ENCODE assay signal across 1 cellular context in genomic region chr19:55585658-55586339, GRCh38.
TF ChIP-seq lines count a peak whose summit lies in the region.

No MANE protein-coding gene starts in this region.

TF ChIP-seq in HEK293, 187 proteins besides CTCF, POLR2A, EP300 and RAD21 (continued from another document):
- TF ChIP-seq HIC1 (tag by site-specific recombination; IDR thresholded peaks at IDR 0.05) (no peak), ZNF214 (tag by site-specific recombination; IDR thresholded peaks at IDR 0.05; ENCODE audit: borderline replicate concordance) (no peak), ZFP69B (tag by site-specific recombination; IDR thresholded peaks at IDR 0.05) (peak; percentile 62; the same call in 1 of the 2 replicates), ZNF398 (tag by site-specific recombination; IDR thresholded peaks at IDR 0.05) (peak; percentile 66), ZNF114 (tag by site-specific recombination; IDR thresholded peaks at IDR 0.05) (no peak), RBAK (tag by site-specific recombination; IDR thresholded peaks at IDR 0.05) (no peak), GLIS2 (tag by site-specific recombination; IDR thresholded peaks at IDR 0.05) (peak; percentile 93), PRDM6 (tag by site-specific recombination; IDR thresholded peaks at IDR 0.05) (no peak), SP2 (tag by site-specific recombination; IDR thresholded peaks at IDR 0.05) (peak; percentile 91), ZNF610 (tag by site-specific recombination; IDR thresholded peaks at IDR 0.05; ENCODE audit: borderline replicate concordance) (no peak), ZNF747 (tag by site-specific recombination; IDR thresholded peaks at IDR 0.05) (no peak), FEZF1 (tag by site-specific recombination; IDR thresholded peaks at IDR 0.05) (no peak), ZNF830 (tag by site-specific recombination; IDR thresholded peaks at IDR 0.05; ENCODE audit: low read depth) (no peak), PATZ1 (tag by site-specific recombination; IDR thresholded peaks at IDR 0.05) (peak; percentile 95), ZNF48 (tag by site-specific recombination; IDR thresholded peaks at IDR 0.05) (no peak), ZNF561 (tag by site-specific recombination; IDR thresholded peaks at IDR 0.05; ENCODE audit: borderline replicate concordance) (no peak), ZNF776 (tag by site-specific recombination; IDR thresholded peaks at IDR 0.05; ENCODE audit: borderline replicate concordance) (no peak), ZNF324 (tag by site-specific recombination; IDR thresholded peaks at IDR 0.05) (no peak), ZNF274 (IDR thresholded peaks at IDR 0.05; ENCODE audit: low read length) (no peak), ZNF274 (tag by site-specific recombination; IDR thresholded peaks at IDR 0.05; ENCODE audit: borderline replicate concordance) (no peak), KLF8 (tag by site-specific recombination; IDR thresholded peaks at IDR 0.05) (no peak), ZNF701 (tag by site-specific recombination; IDR thresholded peaks at IDR 0.05) (no peak), TRIM28 (IDR thresholded peaks at IDR 0.05; ENCODE audit: borderline replicate concordance, low read length) (no peak), ZNF18 (tag by site-specific recombination; IDR thresholded peaks at IDR 0.05) (no peak), MYNN (tag by site-specific recombination; IDR thresholded peaks at IDR 0.05; ENCODE audit: borderline replicate concordance) (no peak), ZNF335 (tag by site-specific recombination; conservative IDR thresholded peaks at IDR 0.05) (peak; percentile 78), ZNF239 (tag by site-specific recombination; IDR thresholded peaks at IDR 0.05) (no peak), ZSCAN5A (tag by site-specific recombination; IDR thresholded peaks at IDR 0.05) (no peak), ZSCAN16 (tag by site-specific recombination; IDR thresholded peaks at IDR 0.05) (no peak), BCL6B (tag by site-specific recombination; IDR thresholded peaks at IDR 0.05) (no peak), ZNF423 (tag by site-specific recombination; IDR thresholded peaks at IDR 0.05) (0 out of 2 replicates have a peak, but pooled peaks have one; percentile 45), SETDB1 (IDR thresholded peaks at IDR 0.05; ENCODE audit: insufficient read length, low read length) (no peak), ZFP37 (tag by site-specific recombination; IDR thresholded peaks at IDR 0.05) (no peak), ZBTB20 (tag by site-specific recombination; IDR thresholded peaks at IDR 0.05) (peak; percentile 44; the same call in 1 of the 2 replicates), SALL2 (tag by site-specific recombination; IDR thresholded peaks at IDR 0.05; ENCODE audit: borderline replicate concordance) (no peak), ZNF76 (tag by site-specific recombination; IDR thresholded peaks at IDR 0.05; ENCODE audit: borderline replicate concordance, low read depth) (no peak), BCL11B (tag by site-specific recombination; IDR thresholded peaks at IDR 0.05; ENCODE audit: low read depth) (no peak)
TF ChIP-seq in HEK293: peak in this region for 28.
